ENCODE assay signal across 17 cellular contexts in the genomic region with DNA sequence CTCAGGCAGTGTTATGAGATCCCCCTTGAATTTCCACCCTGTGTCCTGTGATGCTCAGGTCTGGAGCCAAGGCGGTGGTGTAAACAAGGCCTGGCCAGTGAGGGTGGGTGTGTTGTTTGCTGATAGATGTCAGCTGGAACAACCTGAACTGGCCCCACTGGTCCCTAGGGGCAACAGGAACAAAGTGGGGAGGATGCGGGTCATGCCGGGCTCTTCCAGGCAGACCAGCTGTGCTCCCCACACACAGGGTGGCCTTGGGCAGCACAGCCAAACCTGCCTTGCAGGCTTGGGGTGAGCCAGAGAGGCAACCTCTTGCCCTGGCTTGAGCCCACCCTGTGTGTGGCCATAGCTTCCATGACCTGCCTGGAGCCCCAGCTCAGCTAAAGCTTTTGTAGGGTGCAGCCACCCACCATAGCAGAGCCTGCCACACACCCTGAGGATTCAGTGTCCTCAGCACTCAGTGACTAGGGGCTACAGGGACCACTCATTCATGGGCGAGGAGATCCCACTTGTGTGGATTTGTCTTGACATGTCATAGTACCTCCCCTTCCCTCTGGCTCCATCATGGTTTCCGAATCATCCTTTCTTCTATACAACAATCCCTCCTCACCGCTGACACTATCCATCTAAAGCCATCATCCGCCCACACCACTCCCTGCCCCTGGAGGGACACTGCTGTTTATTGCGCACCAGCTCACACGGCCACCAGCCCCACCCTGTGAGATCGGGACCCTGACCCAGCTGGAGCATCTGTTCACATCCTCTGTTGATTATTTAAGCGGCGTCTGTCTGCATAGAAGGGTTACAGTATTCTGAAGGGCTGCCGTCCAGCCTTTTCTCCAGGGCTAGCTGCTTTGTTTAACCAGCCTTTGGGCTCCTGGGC.
"Had no signal": no experiment of that assay in that cellular context is flagged by ENCODE, and none has a peak within 500 bp of the region (broad histone marks: within the 10 kb centered on the region; RNA-seq: fewer than 3 reads in every experiment).

No MANE protein-coding gene starts in this region.

- H3K27me3 ChIP-seq: right lobe of liver, thyroid gland, vagina had no signal

- DNase-seq: activated CD4-positive, alpha-beta T cell treated with anti-CD3 and anti-CD28 coated beads for 1 hour; activated CD4-positive, alpha-beta T cell treated with anti-CD3 and anti-CD28 coated beads, Interleukin-2, amount 50 U/mL, for 48 hours; activated naive CD4-positive, alpha-beta T cell treated with Interleukin-2 at 50 U/mL for 16 hours; activated naive CD8-positive, alpha-beta T cell treated with anti-CD3 and anti-CD28 coated beads, Interleukin-2, amount 50 U/mL, for 24 hours; central memory CD4-positive, alpha-beta T cell; foreskin fibroblast; hippocampal formation; midbrain; nephron progenitor cell; right lobe of liver; stimulated activated naive B cell treated with anti-CD40 and anti-IgM and Interleukin-4, amounts not matched to agents 10 μg/mL and 1 μg/mL and 100 μg/mL, for 72 hours; thyroid gland; WERI-Rb-1 had no signal

- H3K4me3 ChIP-seq: lung, prostate gland, right lobe of liver, thyroid gland, vagina had no signal

- H3K36me3 ChIP-seq: prostate gland, right lobe of liver, thyroid gland, vagina, WERI-Rb-1 had no signal

- H3K9me3 ChIP-seq: prostate gland, right lobe of liver, thyroid gland, vagina had no signal

- H3K27ac ChIP-seq: epithelial cell of prostate, prostate gland, right lobe of liver, thyroid gland, vagina, WERI-Rb-1 had no signal

- H3K4me1 ChIP-seq: prostate gland had no signal
